In genomic region chr5:169788168-169788567, GRCh38 we compare ENCODE assay signal across 15 cellular contexts.
DNase-seq lines count a peak whose midpoint lies in the region; ATAC-seq, FAIRE-seq and TF ChIP-seq lines count a peak whose summit lies in the region.
"Had no signal": no experiment of that assay in that cellular context is flagged by ENCODE, and none has a peak within 500 bp of the region (broad histone marks: within the 10 kb centered on the region; RNA-seq: fewer than 3 reads in every experiment).

No MANE protein-coding gene starts in this region.

- intact Hi-C loops in K562 (cut with micrococcal nuclease) (no loop called here), left lung (cut with DNase I) (no loop called here)
- intact Hi-C loops in CD4-positive, alpha-beta T cell (cut with DNase I, micrococcal nuclease) = no loop called here

- CTCF ChIA-PET in K562 (lab: Yijun Ruan, JAX; ENCODE audit: low intra/inter-chr PET ratio) = no interaction called here
- CTCF ChIA-PET in CD4-positive, alpha-beta T cell (lab: Charles Lee) = no interaction called here

- H4K20me1 ChIP-seq in K562 (replicated peaks; ENCODE audit: control insufficient read depth, insufficient read depth, low read length) = no peaks in the 10 kb centered on the region

- TF ChIP-seq EP300 in K562 (IDR thresholded peaks at IDR 0.05; ENCODE audit: low read length) = no peak

- H3K9me3 Mint-ChIP-seq in CD4-positive, alpha-beta T cell = no peaks in the 10 kb centered on the region
- H3K9me3 Mint-ChIP-seq: activated T-helper 2 cell treated with anti-CD3 and anti-CD28 coated beads, Interferon-gamma antibody, Interleukin-2, Interleukin-4, amounts not matched to agents 10 μg/mL and 5 μg/mL and 100 μg/mL, durations not matched to agents 14 hours and 24 hours and 36 hours had no signal

- no peaks in the 10 kb centered on the region for H3K27me3 Mint-ChIP-seq in CD4-positive, alpha-beta T cell
- H3K27me3 Mint-ChIP-seq: CD4-positive, CD25-positive, alpha-beta regulatory T cell had no signal

- no peak overlapping the region for H3K4me3 Mint-ChIP-seq in CD4-positive, alpha-beta T cell
- H3K4me3 Mint-ChIP-seq: CD4-positive, CD25-positive, alpha-beta regulatory T cell had no signal

- no peaks in the 10 kb centered on the region for H3K79me2 ChIP-seq in K562 (ENCODE audit: control insufficient read depth, insufficient read depth, low read length)

- H3K27ac Mint-ChIP-seq in CD4-positive, alpha-beta T cell = no peak overlapping the region

- FAIRE-seq in K562 (lab: Jason Lieb, UNC) (no peak), GM12892 (lab: Jason Lieb, UNC) (no peak)

- TF ChIP-seq CTCF in K562 (IDR thresholded peaks at IDR 0.05 in 2 of 3, conservative IDR thresholded peaks at IDR 0.05 in 1 of 3; ENCODE audit: insufficient read depth in 2 of 3, low read depth in 1 of 3, low read length in 3 of 3) = no peak
- TF ChIP-seq CTCF in left lung (IDR thresholded peaks at IDR 0.05) = no peak
- TF ChIP-seq CTCF in CD4-positive, alpha-beta T cell (IDR thresholded peaks at IDR 0.05) = no peak

- H3K27me3 ChIP-seq in K562 (ENCODE audit: control insufficient read depth in 2 of 2, insufficient read depth in 2 of 2, low read length in 2 of 2) = no peaks in the 10 kb centered on the region
- H3K27me3 ChIP-seq in left lung = no peaks in the 10 kb centered on the region
- H3K27me3 ChIP-seq in CD4-positive, alpha-beta T cell (ENCODE audit: control insufficient read depth, insufficient read depth, low read length) = no peaks in the 10 kb centered on the region

- H3K27ac ChIP-seq in K562 (ENCODE audit: extremely low read depth, low read depth, low read length) = no peak overlapping the region
- H3K27ac ChIP-seq in left lung = peak overlapping the region in 1 of 2 donors; percentile 37
- no peak overlapping the region for H3K27ac ChIP-seq in CD4-positive, alpha-beta T cell (ENCODE audit: low read depth, low read length)
- H3K27ac ChIP-seq: SK-N-MC had no signal

- in situ Hi-C loops in Caki2 (cut with HindIII; ENCODE audit: low pct_unique_long_range_greater_than_20kb, low sequenced_read_pairs) = no loop called here
- in situ Hi-C loops in K562 (cut with MboI) = no loop called here

- no peaks in the 10 kb centered on the region for H3K9me1 ChIP-seq in K562 (ENCODE audit: control insufficient read depth, insufficient read depth, low read length)

- H3K36me3 ChIP-seq in K562 (ENCODE audit: control insufficient read depth, insufficient read depth, low read length) (no peaks in the 10 kb centered on the region), left lung (peaks cover 0 to 4% of the 10 kb centered on the region in 2 donors)

- no TSS peak for BruUV-seq in K562 (replicated peaks; lab: Mats Ljungman, UMichigan)

- POLR2A ChIA-PET in K562 (lab: Yijun Ruan, JAX) = interaction anchor here (0.9 kb wide), 1 partner anchor 10 kb away, joined by 4 read pairs; no protein-coding TSS in a partner anchor
- POLR2A ChIA-PET in CD4-positive, alpha-beta T cell (lab: Charles Lee) = interaction anchor here (1.3 kb wide), 1 partner anchor 11 kb away, joined by 3 read pairs; no protein-coding TSS in a partner anchor

- TF ChIP-seq POLR2A in K562 (conservative IDR thresholded peaks at IDR 0.05) (no peak), GM12892 (IDR thresholded peaks at IDR 0.05; ENCODE audit: low read depth, low read length) (no peak)

- no peak for ATAC-seq in K562
- peak; percentile 32 for ATAC-seq in left lung
- no peak for ATAC-seq in HG03520 (IDR thresholded peaks at IDR 0.05; ENCODE audit: unreplicated experiment)
- ATAC-seq in CD4-positive, alpha-beta T cell (ENCODE audit: poor library complexity) = no peak
- no peak for ATAC-seq in GM18519 (IDR thresholded peaks at IDR 0.05; ENCODE audit: low FRiP score, unreplicated experiment)

- peaks cover 89% of the 10 kb centered on the region for H3K36me3 Mint-ChIP-seq in CD4-positive, alpha-beta T cell (ENCODE audit: low read depth)

- no peak overlapping the region; the same call in 1 of the 2 replicates for H2AFZ ChIP-seq in K562 (ENCODE audit: low read depth, low read length)

- no peaks in the 10 kb centered on the region for H3K4me1 Mint-ChIP-seq in CD4-positive, alpha-beta T cell (ENCODE audit: low read depth)

- H3K9ac ChIP-seq in K562 (ENCODE audit: insufficient read depth in 1 of 2, low read depth in 2 of 2, low read length in 2 of 2) = no peak overlapping the region

- H3K9me3 ChIP-seq in K562 (replicated peaks; ENCODE audit: control insufficient read depth, insufficient read depth, low read depth, low read length) (no peaks in the 10 kb centered on the region), left lung (no peaks in the 10 kb centered on the region)
- no peaks in the 10 kb centered on the region for H3K9me3 ChIP-seq in CD4-positive, alpha-beta T cell (ENCODE audit: control insufficient read depth, low read length)

- DNase-seq in Caki2 (ENCODE audit: low read depth) = peak; percentile 72
- DNase-seq in NCI-H460 (ENCODE audit: extremely low read depth, low read depth) = peak; percentile 92
- no peak for DNase-seq in K562 (ENCODE audit: extremely low read depth in 1 of 4, low spot score in 3 of 4)
- DNase-seq in left lung = no peak
- no peak for DNase-seq in GM12892 (ENCODE audit: insufficient read length)
- DNase-seq in CD4-positive, alpha-beta T cell = no peak
- DNase-seq: activated CD4-positive, alpha-beta T cell treated with anti-CD3 and anti-CD28 coated beads for 4 hours; CD4-positive, CD25-positive, alpha-beta regulatory T cell; NCI-H1092 treated with DMSO at 0.1 percent for 48 hours; NCI-H524; retina had no signal

- H3K4me3 ChIP-seq in K562 (no peak overlapping the region), left lung (no peak overlapping the region)
- H3K4me3 ChIP-seq: SK-N-MC had no signal

- no peak overlapping the region for H3K4me2 ChIP-seq in K562 (ENCODE audit: insufficient read depth, low read length)

- no peak for TF ChIP-seq RAD21 in K562 (CRISPR knock-in tag; conservative IDR thresholded peaks at IDR 0.05 in 1 of 2, IDR thresholded peaks at IDR 0.05 in 1 of 2)

- H3K4me1 ChIP-seq in K562 (replicated peaks in 1 of 2; ENCODE audit: control insufficient read depth in 2 of 2, insufficient read depth in 2 of 2, low read length in 2 of 2) = no peaks in the 10 kb centered on the region; a peak in 1 of 5 replicates
- no peaks in the 10 kb centered on the region for H3K4me1 ChIP-seq in left lung

- 18% methylated on average over 5 of the region's 5 CpGs for WGBS in K562 (ENCODE audit: insufficient coverage, low coverage, missing lambda C conversion rate)

TF ChIP-seq in K562, 482 proteins besides CTCF, POLR2A, EP300 and RAD21:
- TF ChIP-seq ZNF395 (CRISPR knock-in tag; IDR thresholded peaks at IDR 0.05) (no peak), CEBPB (tag; IDR thresholded peaks at IDR 0.05) (0 out of 2 replicates have a peak, but pooled peaks have one; percentile 11), ZNF146 (CRISPR knock-in tag; IDR thresholded peaks at IDR 0.05; ENCODE audit: unreplicated experiment) (no peak), FIP1L1 (IDR thresholded peaks at IDR 0.05; ENCODE audit: low read depth, low read length, poor library complexity, severe bottlenecking) (no peak), ARID3B (CRISPR knock-in tag; IDR thresholded peaks at IDR 0.05; ENCODE audit: borderline replicate concordance) (no peak), E2F1 (CRISPR knock-in tag; IDR thresholded peaks at IDR 0.05) (no peak), SMARCC2 (IDR thresholded peaks at IDR 0.05; ENCODE audit: low read depth) (no peak)

Comparison
In these comparisons a context has a peak if more than half of its experiments do, and no peak if none do; other contexts are left out.
1. DNase-seq: peak in Caki2 (single experiment) and NCI-H460 (single experiment); none in K562 (0 of 4), left lung (0 of 2), GM12892 (single experiment) and CD4-positive, alpha-beta T cell (0 of 10).